8 cellular contexts compared by ENCODE assay signal in the genomic region with DNA sequence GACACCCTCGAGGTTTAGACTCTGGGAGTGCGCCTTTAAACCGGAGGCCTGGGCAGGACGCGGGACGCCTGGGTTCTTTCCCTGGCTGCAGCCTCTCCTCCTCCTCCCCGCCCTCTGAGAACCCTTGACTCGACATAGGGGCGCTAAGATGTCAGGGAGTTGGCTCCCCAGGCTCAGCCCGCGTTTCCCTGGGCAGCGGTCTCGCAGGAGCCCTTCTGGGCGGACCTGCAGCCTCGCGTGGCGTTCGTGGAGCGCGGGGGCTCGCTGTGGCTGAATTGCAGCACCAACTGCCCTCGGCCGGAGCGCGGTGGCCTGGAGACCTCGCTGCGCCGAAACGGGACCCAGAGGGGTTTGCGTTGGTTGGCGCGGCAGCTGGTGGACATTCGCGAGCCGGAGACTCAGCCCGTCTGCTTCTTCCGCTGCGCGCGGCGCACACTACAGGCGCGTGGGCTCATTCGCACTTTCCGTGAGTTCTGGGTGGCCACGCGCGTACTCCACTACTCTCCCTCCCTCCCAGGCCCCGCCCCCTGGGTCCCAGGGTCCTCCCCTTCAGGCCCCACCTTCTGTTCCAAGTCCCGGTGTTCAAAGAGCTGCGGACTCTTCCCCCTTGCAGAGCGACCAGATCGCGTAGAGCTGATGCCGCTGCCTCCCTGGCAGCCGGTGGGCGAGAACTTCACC. TPM values are rescaled to one million over a fixed set of nuclear protein-coding genes. Genes with fewer than 3 reads are reported as not detected.
DNase-seq lines count a peak whose midpoint lies in the region; ATAC-seq, FAIRE-seq and TF ChIP-seq lines count a peak whose summit lies in the region.

No MANE protein-coding gene starts in this region.

- intact Hi-C loops in K562 (cut with micrococcal nuclease), result no loop called here

- 0 out of 2 replicates have a peak, but pooled peaks have one; percentile 3 for TF ChIP-seq EP300 in K562 (IDR thresholded peaks at IDR 0.05; ENCODE audit: low read length)

- peak; percentile 35 for ATAC-seq in RWPE2 (ENCODE audit: low read depth)
- peak; percentile 34 for ATAC-seq in K562
- ATAC-seq in omental fat pad (ENCODE audit: low FRiP score), result no peak
- no peak for ATAC-seq in GM21423 (IDR thresholded peaks at IDR 0.05; ENCODE audit: unreplicated experiment)

- H3K9ac ChIP-seq in K562 (ENCODE audit: insufficient read depth in 1 of 2, low read depth in 2 of 2, low read length in 2 of 2), result peak overlapping the region; percentile 91 to 99

- H3K27ac ChIP-seq in RWPE2 (ENCODE audit: poor library complexity, severe bottlenecking) (peak overlapping the region; percentile 61), K562 (ENCODE audit: extremely low read depth, low read depth, low read length) (peak overlapping the region; percentile 96)

- no peaks in the 10 kb centered on the region for H3K9me3 ChIP-seq in RWPE2 (ENCODE audit: severe bottlenecking)
- peaks cover 2% of the 10 kb centered on the region; the same call in 1 of the 2 replicates for H3K9me3 ChIP-seq in K562 (replicated peaks; ENCODE audit: control insufficient read depth, insufficient read depth, low read depth, low read length)

- TF ChIP-seq POLR2A in GM12891 (IDR thresholded peaks at IDR 0.05; ENCODE audit: low read depth, low read length) (no peak), K562 (conservative IDR thresholded peaks at IDR 0.05) (peak; percentile 84)

- peaks cover 85% of the 10 kb centered on the region for H3K79me2 ChIP-seq in K562 (ENCODE audit: control insufficient read depth, insufficient read depth, low read length)

- H4K20me1 ChIP-seq in K562 (replicated peaks; ENCODE audit: control insufficient read depth, insufficient read depth, low read length), result no peaks in the 10 kb centered on the region; the same call in 1 of the 2 replicates

- TF ChIP-seq RAD21 in K562 (CRISPR knock-in tag; conservative IDR thresholded peaks at IDR 0.05 in 1 of 2, IDR thresholded peaks at IDR 0.05 in 1 of 2), result no peak

- BruUV-seq in K562 (replicated peaks; lab: Mats Ljungman, UMichigan), result TSS peak; percentile 45

- peaks cover 7% of the 10 kb centered on the region; the same call in 1 of the 2 replicates for H3K36me3 ChIP-seq in RWPE2 (ENCODE audit: low read depth)
- peaks cover 39% of the 10 kb centered on the region for H3K36me3 ChIP-seq in K562 (ENCODE audit: control insufficient read depth, insufficient read depth, low read length)

- POLR2A ChIA-PET in K562 (lab: Yijun Ruan, JAX), result interaction anchor here (0.6 to 3.6 kb wide), 10 partner anchors 9 to 279 kb away, joined by 3 to 23 read pairs (median 4); partner anchors contain the start of genes ICAM1 and RAVER1

- FAIRE-seq in GM12891 (lab: Jason Lieb, UNC), result peak; percentile 33
- peak; percentile 70 for FAIRE-seq in K562 (lab: Jason Lieb, UNC)

- in situ Hi-C loops in K562 (cut with MboI), result no loop called here

- WGBS in K562 (ENCODE audit: insufficient coverage, low coverage, missing lambda C conversion rate), result 0% methylated on average over 34 of the region's 57 CpGs

- no peak for TF ChIP-seq CTCF in RWPE2 (IDR thresholded peaks at IDR 0.05; ENCODE audit: poor library complexity, severe bottlenecking)
- TF ChIP-seq CTCF in K562 (IDR thresholded peaks at IDR 0.05 in 2 of 3, conservative IDR thresholded peaks at IDR 0.05 in 1 of 3; ENCODE audit: insufficient read depth in 2 of 3, low read depth in 1 of 3, low read length in 3 of 3), result no peak
- TF ChIP-seq CTCF in omental fat pad (IDR thresholded peaks at IDR 0.05), result no peak

- H2AFZ ChIP-seq in K562 (ENCODE audit: low read depth, low read length), result peak overlapping the region; percentile 23; the same call in 1 of the 2 replicates

- H3K4me3 ChIP-seq in RWPE2 (ENCODE audit: severe bottlenecking), result peak overlapping the region; percentile 47
- H3K4me3 ChIP-seq in K562, result peak overlapping the region; percentile 79

- peak overlapping the region; percentile 99 for H3K4me2 ChIP-seq in K562 (ENCODE audit: insufficient read depth, low read length)

- CTCF ChIA-PET in K562 (lab: Yijun Ruan, JAX; ENCODE audit: low intra/inter-chr PET ratio), result no interaction called here

- no peaks in the 10 kb centered on the region for H3K9me1 ChIP-seq in K562 (ENCODE audit: control insufficient read depth, insufficient read depth, low read length)

- H3K4me1 ChIP-seq in RWPE2 (ENCODE audit: insufficient read depth, poor library complexity, severe bottlenecking) (peaks cover 14% of the 10 kb centered on the region), K562 (replicated peaks in 1 of 2; ENCODE audit: control insufficient read depth in 2 of 2, insufficient read depth in 2 of 2, low read length in 2 of 2) (peaks cover 18 to 92% of the 10 kb centered on the region in 2 experiments; a peak in 4 of 5 replicates)

- H3K27me3 ChIP-seq in RWPE2 (ENCODE audit: insufficient read depth, poor library complexity, severe bottlenecking) (no peaks in the 10 kb centered on the region), K562 (ENCODE audit: control insufficient read depth in 2 of 2, insufficient read depth in 2 of 2, low read length in 2 of 2) (no peaks in the 10 kb centered on the region)

- DNase-seq in A172 (ENCODE audit: low spot score) (peak; percentile 33), GM12891 (ENCODE audit: insufficient read length, low spot score) (no peak), RWPE2 (ENCODE audit: low spot score) (peak; percentile 75), K562 (ENCODE audit: extremely low read depth in 1 of 4, low spot score in 3 of 4) (peak; percentile 79 to 97 (median 84)), iris pigment epithelial cell (ENCODE audit: low read depth) (peak; percentile 41), omental fat pad (ENCODE audit: low spot score) (no peak)
- DNase-seq in stimulated activated CD4-positive, alpha-beta T cell treated with anti-CD3 and anti-CD28 coated beads, Interleukin-2, amount 100 ng/mL, for 48 hours, result peak; percentile 39 to 45

RNA-seq across cellular contexts. Expression of gene ICAM5, which starts 1.3 kb away (rescaled TPM):
- 0.19 and 0.53 TPM in 2 replicates for total RNA-seq in A172 (2014; rRNA removed; shearing (Covaris generic))
- polyA plus RNA-seq in GM12891 (2012; ENCODE audit: low read depth, missing spikeins), result 2.1 TPM
- total RNA-seq in K562 (2011; cell fraction: chromatin; rRNA removed; ENCODE audit: low replicate concordance), result 152 and 610 TPM in 2 replicates
- total RNA-seq in K562 (2011; cell fraction: nucleolus; rRNA removed), result 442 and 477 TPM in 2 replicates
- 261 and 266 TPM in 2 replicates for total RNA-seq in K562 (2011; cell fraction: nucleoplasm; rRNA removed)
- total RNA-seq in K562 (2014; rRNA removed), result 39.7 TPM in 2 replicates
- 1.7 and 3.7 TPM in 2 replicates for total RNA-seq in K562 (2014; rRNA removed; fragmentation: Illumina TruSeq; extraction: Trizol)
- total RNA-seq in K562 (2015; rRNA removed; fragmentation: Illumina TruSeq; extraction: Trizol), result 13.7 and 16.6 TPM in 2 replicates
- 69.7 and 89.5 TPM in 2 replicates for total RNA-seq in K562 (2021)
- 29.9 and 58.7 TPM in 2 replicates for polyA plus RNA-seq in K562 (2011; rRNA removed)
- polyA plus RNA-seq in K562 (2011; cell fraction: cytosol; rRNA removed), result 50.3 and 80.3 TPM in 2 replicates
- 748 and 1,281 TPM in 2 replicates for polyA plus RNA-seq in K562 (2011; cell fraction: nucleus; rRNA removed)
- polyA plus RNA-seq in K562 (2012), result 45.0 and 59.7 TPM in 2 replicates
- polyA plus RNA-seq in K562 (2014; fragmentation: Illumina TruSeq; extraction: Trizol), result 12.1 and 29.4 TPM in 2 replicates
- under 1 TPM; 0.10 to 0.11 TPM for polyA plus RNA-seq in K562 (2014; fragmentation: Nextera tagmentation; extraction: Ambion mirVana)
- polyA plus RNA-seq in K562 (2014; rRNA removed), result 97.4 and 114 TPM in 2 replicates
- polyA minus RNA-seq in K562 (2011; rRNA and poly(A)+ RNA removed), result 4.9 and 6.5 TPM in 2 replicates
- 19.6 and 29.4 TPM in 2 replicates for polyA minus RNA-seq in K562 (2011; cell fraction: cytosol; rRNA and poly(A)+ RNA removed)
- 91.7 and 98.6 TPM in 2 replicates for polyA minus RNA-seq in K562 (2011; cell fraction: nucleus; rRNA and poly(A)+ RNA removed)
- 1 to 10 TPM in 1 of 4 donors, under 1 TPM in 3; 0.31 to 1.1 (median 0.53) TPM for total RNA-seq in omental fat pad

RNA-seq across cellular contexts. Expression of gene ICAM4, which starts 4.3 kb away (rescaled TPM):
- 0.09 and 0.24 TPM in 2 replicates for total RNA-seq in A172 (2014; rRNA removed; shearing (Covaris generic))
- 0.77 TPM for polyA plus RNA-seq in GM12891 (2012; ENCODE audit: low read depth, missing spikeins)
- 14.7 and 49.5 TPM in 2 replicates for total RNA-seq in K562 (2011; cell fraction: chromatin; rRNA removed; ENCODE audit: low replicate concordance)
- 93.9 and 101 TPM in 2 replicates for total RNA-seq in K562 (2011; cell fraction: nucleolus; rRNA removed)
- total RNA-seq in K562 (2011; cell fraction: nucleoplasm; rRNA removed), result 52.0 and 56.5 TPM in 2 replicates
- total RNA-seq in K562 (2014; rRNA removed) (86.1 and 93.8 TPM in 2 replicates), K562 (2014; rRNA removed; fragmentation: Illumina TruSeq; extraction: Trizol) (18.9 and 20.3 TPM in 2 replicates), K562 (2015; rRNA removed; fragmentation: Illumina TruSeq; extraction: Trizol) (42.0 and 43.4 TPM in 2 replicates), K562 (2021) (62.6 and 65.5 TPM in 2 replicates), omental fat pad (1 to 10 TPM in 3 of 4 donors, under 1 TPM in 1; 0.82 to 7.5 (median 2.0) TPM)
- polyA plus RNA-seq in K562 (2011; rRNA removed) (29.5 and 34.4 TPM in 2 replicates), K562 (2014; fragmentation: Illumina TruSeq; extraction: Trizol) (21.0 and 45.3 TPM in 2 replicates), K562 (2014; fragmentation: Nextera tagmentation; extraction: Ambion mirVana) (10 to 100 TPM; 14.1 to 29.6 TPM), K562 (2014; rRNA removed) (83.8 and 96.6 TPM in 2 replicates)
- polyA plus RNA-seq in K562 (2011; cell fraction: cytosol; rRNA removed), result 49.4 and 120 TPM in 2 replicates
- 11.2 and 16.0 TPM in 2 replicates for polyA plus RNA-seq in K562 (2011; cell fraction: nucleus; rRNA removed)
- 69.5 and 104 TPM in 2 replicates for polyA plus RNA-seq in K562 (2012)
- 5.9 and 9.1 TPM in 2 replicates for polyA minus RNA-seq in K562 (2011; rRNA and poly(A)+ RNA removed)
- polyA minus RNA-seq in K562 (2011; cell fraction: cytosol; rRNA and poly(A)+ RNA removed), result 18.7 and 19.2 TPM in 2 replicates
- polyA minus RNA-seq in K562 (2011; cell fraction: nucleus; rRNA and poly(A)+ RNA removed), result 13.2 and 16.6 TPM in 2 replicates

RNA-seq across cellular contexts. Expression of gene ZGLP1, which starts 18.6 kb away (rescaled TPM):
- 1.3 and 1.5 TPM in 2 replicates for total RNA-seq in A172 (2014; rRNA removed; shearing (Covaris generic))
- 1.3 TPM for polyA plus RNA-seq in GM12891 (2012; ENCODE audit: low read depth, missing spikeins)
- total RNA-seq in K562 (2011; cell fraction: chromatin; rRNA removed; ENCODE audit: low replicate concordance), result 4.3 and 14.7 TPM in 2 replicates
- 8.3 and 10.8 TPM in 2 replicates for total RNA-seq in K562 (2011; cell fraction: nucleolus; rRNA removed)
- total RNA-seq in K562 (2011; cell fraction: nucleoplasm; rRNA removed), result 5.3 and 6.4 TPM in 2 replicates
- 2.7 and 3.0 TPM in 2 replicates for total RNA-seq in K562 (2014; rRNA removed)
- total RNA-seq in K562 (2014; rRNA removed; fragmentation: Illumina TruSeq; extraction: Trizol), result 0.64 and 0.69 TPM in 2 replicates
- 2.7 and 2.9 TPM in 2 replicates for total RNA-seq in K562 (2015; rRNA removed; fragmentation: Illumina TruSeq; extraction: Trizol)
- total RNA-seq in K562 (2021), result 3.3 and 5.8 TPM in 2 replicates
- polyA plus RNA-seq in K562 (2011; rRNA removed), result 2.2 and 3.2 TPM in 2 replicates
- 2.2 and 3.4 TPM in 2 replicates for polyA plus RNA-seq in K562 (2011; cell fraction: cytosol; rRNA removed)
- polyA plus RNA-seq in K562 (2011; cell fraction: nucleus; rRNA removed), result 9.0 and 17.2 TPM in 2 replicates
- 3.3 and 8.0 TPM in 2 replicates for polyA plus RNA-seq in K562 (2012)
- polyA plus RNA-seq in K562 (2014; fragmentation: Illumina TruSeq; extraction: Trizol), result 1.5 and 1.9 TPM in 2 replicates
- under 1 TPM; 0.24 to 0.56 TPM for polyA plus RNA-seq in K562 (2014; fragmentation: Nextera tagmentation; extraction: Ambion mirVana)
- 4.5 and 5.1 TPM in 2 replicates for polyA plus RNA-seq in K562 (2014; rRNA removed)
- polyA minus RNA-seq in K562 (2011; rRNA and poly(A)+ RNA removed), result 0.18 and 0.39 TPM in 2 replicates
- 1.0 and 2.0 TPM in 2 replicates for polyA minus RNA-seq in K562 (2011; cell fraction: cytosol; rRNA and poly(A)+ RNA removed)
- 1.1 and 1.3 TPM in 2 replicates for polyA minus RNA-seq in K562 (2011; cell fraction: nucleus; rRNA and poly(A)+ RNA removed)
- total RNA-seq in omental fat pad, result 1 to 10 TPM in 1 of 4 donors, under 1 TPM in 3; 0.19 to 2.4 (median 0.94) TPM

RNA-seq across cellular contexts. Expression of gene ICAM1, which starts 20.1 kb away (rescaled TPM):
- total RNA-seq in A172 (2014; rRNA removed; shearing (Covaris generic)), result 0.22 TPM in 1 of 2 replicates, not detected in the other
- 55.2 TPM for polyA plus RNA-seq in GM12891 (2012; ENCODE audit: low read depth, missing spikeins)
- total RNA-seq in K562 (2011; cell fraction: chromatin; rRNA removed; ENCODE audit: low replicate concordance), result 41.5 and 107 TPM in 2 replicates
- 83.4 and 99.6 TPM in 2 replicates for total RNA-seq in K562 (2011; cell fraction: nucleolus; rRNA removed)
- 76.3 and 76.6 TPM in 2 replicates for total RNA-seq in K562 (2011; cell fraction: nucleoplasm; rRNA removed)
- total RNA-seq in K562 (2014; rRNA removed) (17.4 and 26.0 TPM in 2 replicates), K562 (2014; rRNA removed; fragmentation: Illumina TruSeq; extraction: Trizol) (11.9 and 12.1 TPM in 2 replicates), K562 (2015; rRNA removed; fragmentation: Illumina TruSeq; extraction: Trizol) (23.6 and 24.1 TPM in 2 replicates), K562 (2021) (22.3 and 22.6 TPM in 2 replicates), omental fat pad (100 to 1,000 TPM in 2 of 4 donors, 10 to 100 TPM in 2; 20.7 to 286 (median 81.0) TPM)
- polyA plus RNA-seq in K562 (2011; rRNA removed) (13.1 and 21.4 TPM in 2 replicates), K562 (2014; fragmentation: Illumina TruSeq; extraction: Trizol) (24.4 and 29.9 TPM in 2 replicates), K562 (2014; fragmentation: Nextera tagmentation; extraction: Ambion mirVana) (1 to 10 TPM; 2.3 to 2.4 TPM), K562 (2014; rRNA removed) (13.4 TPM in 2 replicates)
- polyA plus RNA-seq in K562 (2011; cell fraction: cytosol; rRNA removed), result 20.2 and 23.1 TPM in 2 replicates
- 17.5 and 30.7 TPM in 2 replicates for polyA plus RNA-seq in K562 (2011; cell fraction: nucleus; rRNA removed)
- 22.4 and 63.2 TPM in 2 replicates for polyA plus RNA-seq in K562 (2012)
- 19.6 and 21.5 TPM in 2 replicates for polyA minus RNA-seq in K562 (2011; rRNA and poly(A)+ RNA removed)
- 21.5 and 23.8 TPM in 2 replicates for polyA minus RNA-seq in K562 (2011; cell fraction: cytosol; rRNA and poly(A)+ RNA removed)
- 13.8 and 17.4 TPM in 2 replicates for polyA minus RNA-seq in K562 (2011; cell fraction: nucleus; rRNA and poly(A)+ RNA removed)

RNA-seq across cellular contexts. Expression of gene FDX2, which starts 24.8 kb away (rescaled TPM):
- 50.7 and 57.2 TPM in 2 replicates for total RNA-seq in A172 (2014; rRNA removed; shearing (Covaris generic))
- 10.7 TPM for polyA plus RNA-seq in GM12891 (2012; ENCODE audit: low read depth, missing spikeins)
- 10.6 and 53.0 TPM in 2 replicates for total RNA-seq in K562 (2011; cell fraction: chromatin; rRNA removed; ENCODE audit: low replicate concordance)
- total RNA-seq in K562 (2011; cell fraction: nucleolus; rRNA removed), result 44.7 and 46.7 TPM in 2 replicates
- 24.2 and 28.0 TPM in 2 replicates for total RNA-seq in K562 (2011; cell fraction: nucleoplasm; rRNA removed)
- 47.0 and 59.4 TPM in 2 replicates for total RNA-seq in K562 (2014; rRNA removed)
- total RNA-seq in K562 (2014; rRNA removed; fragmentation: Illumina TruSeq; extraction: Trizol), result 9.7 and 15.9 TPM in 2 replicates
- total RNA-seq in K562 (2015; rRNA removed; fragmentation: Illumina TruSeq; extraction: Trizol), result 28.9 and 29.7 TPM in 2 replicates
- total RNA-seq in K562 (2021), result 34.8 and 36.8 TPM in 2 replicates
- 22.3 and 33.3 TPM in 2 replicates for polyA plus RNA-seq in K562 (2011; rRNA removed)
- 47.1 and 82.4 TPM in 2 replicates for polyA plus RNA-seq in K562 (2011; cell fraction: cytosol; rRNA removed)
- 33.5 and 61.9 TPM in 2 replicates for polyA plus RNA-seq in K562 (2011; cell fraction: nucleus; rRNA removed)
- polyA plus RNA-seq in K562 (2012), result 27.6 and 42.2 TPM in 2 replicates
- polyA plus RNA-seq in K562 (2014; fragmentation: Illumina TruSeq; extraction: Trizol), result 47.2 and 55.3 TPM in 2 replicates
- 1 to 10 TPM; 2.5 to 5.8 TPM for polyA plus RNA-seq in K562 (2014; fragmentation: Nextera tagmentation; extraction: Ambion mirVana)
- polyA plus RNA-seq in K562 (2014; rRNA removed), result 49.2 and 49.8 TPM in 2 replicates
- 4.9 and 9.2 TPM in 2 replicates for polyA minus RNA-seq in K562 (2011; rRNA and poly(A)+ RNA removed)
- 14.3 and 14.5 TPM in 2 replicates for polyA minus RNA-seq in K562 (2011; cell fraction: cytosol; rRNA and poly(A)+ RNA removed)
- polyA minus RNA-seq in K562 (2011; cell fraction: nucleus; rRNA and poly(A)+ RNA removed), result 5.3 and 9.6 TPM in 2 replicates
- total RNA-seq in omental fat pad, result 10 to 100 TPM in 3 of 4 donors, 1 to 10 TPM in 1; 9.0 to 26.2 (median 17.8) TPM

Comparison
In these comparisons a context has a peak if more than half of its experiments do, and no peak if none do; other contexts are left out.
1. DNase-seq: peak in A172 (single experiment), RWPE2 (single experiment), K562 (4 of 4), iris pigment epithelial cell (single experiment) and stimulated activated CD4-positive, alpha-beta T cell treated with anti-CD3 and anti-CD28 coated beads, Interleukin-2, amount 100 ng/mL, for 48 hours (2 of 2); none in GM12891 (single experiment) and omental fat pad (single experiment).
2. ATAC-seq: peak in RWPE2 (single experiment) and K562 (single experiment); none in omental fat pad (single experiment) and GM21423 (single experiment).